ENCODE assay signal across 8 cellular contexts in the genomic region with DNA sequence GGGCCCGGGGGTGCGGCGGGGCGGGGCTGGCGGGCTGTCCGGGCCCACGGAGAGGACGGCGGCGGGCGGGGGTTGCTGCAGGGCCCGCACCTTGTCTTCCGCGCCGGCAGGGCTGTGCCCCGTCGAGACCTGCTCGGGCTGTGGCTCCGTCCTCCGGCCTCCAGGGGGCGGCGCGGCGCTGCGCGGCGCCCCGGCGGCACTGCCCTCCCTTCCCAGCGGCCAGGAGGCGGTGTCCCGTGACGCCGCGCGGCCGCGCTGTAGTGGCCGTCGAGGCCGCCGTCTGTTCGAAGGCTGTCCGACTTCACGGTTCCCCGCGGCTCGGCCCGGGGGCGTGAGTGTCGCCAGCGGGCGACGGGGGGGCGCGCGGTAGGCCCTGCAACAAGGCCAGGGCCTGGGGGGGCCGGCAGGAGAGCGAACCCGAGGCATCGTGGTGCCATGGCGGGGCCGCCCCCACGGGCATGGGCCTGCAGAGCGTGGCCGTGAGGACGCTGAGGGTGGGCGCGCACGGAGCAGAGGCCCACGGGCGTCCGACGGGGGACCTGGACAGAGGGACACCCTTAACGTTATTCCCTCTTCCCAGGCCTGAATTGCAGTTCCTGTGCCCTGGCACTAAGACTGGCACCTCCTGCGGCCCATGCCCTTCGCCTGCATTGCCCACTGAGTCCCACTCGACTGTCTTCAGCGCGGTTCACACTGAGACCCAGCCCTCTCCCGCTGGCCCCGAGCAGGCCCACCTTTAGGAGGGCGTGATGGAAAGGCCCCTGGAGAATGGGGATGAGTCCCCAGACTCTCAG. TPM values are rescaled to one million over a fixed set of nuclear protein-coding genes. Genes with fewer than 3 reads are reported as not detected.
DNase-seq lines count a peak whose midpoint lies in the region; ATAC-seq and TF ChIP-seq lines count a peak whose summit lies in the region.

A gene with protein sequence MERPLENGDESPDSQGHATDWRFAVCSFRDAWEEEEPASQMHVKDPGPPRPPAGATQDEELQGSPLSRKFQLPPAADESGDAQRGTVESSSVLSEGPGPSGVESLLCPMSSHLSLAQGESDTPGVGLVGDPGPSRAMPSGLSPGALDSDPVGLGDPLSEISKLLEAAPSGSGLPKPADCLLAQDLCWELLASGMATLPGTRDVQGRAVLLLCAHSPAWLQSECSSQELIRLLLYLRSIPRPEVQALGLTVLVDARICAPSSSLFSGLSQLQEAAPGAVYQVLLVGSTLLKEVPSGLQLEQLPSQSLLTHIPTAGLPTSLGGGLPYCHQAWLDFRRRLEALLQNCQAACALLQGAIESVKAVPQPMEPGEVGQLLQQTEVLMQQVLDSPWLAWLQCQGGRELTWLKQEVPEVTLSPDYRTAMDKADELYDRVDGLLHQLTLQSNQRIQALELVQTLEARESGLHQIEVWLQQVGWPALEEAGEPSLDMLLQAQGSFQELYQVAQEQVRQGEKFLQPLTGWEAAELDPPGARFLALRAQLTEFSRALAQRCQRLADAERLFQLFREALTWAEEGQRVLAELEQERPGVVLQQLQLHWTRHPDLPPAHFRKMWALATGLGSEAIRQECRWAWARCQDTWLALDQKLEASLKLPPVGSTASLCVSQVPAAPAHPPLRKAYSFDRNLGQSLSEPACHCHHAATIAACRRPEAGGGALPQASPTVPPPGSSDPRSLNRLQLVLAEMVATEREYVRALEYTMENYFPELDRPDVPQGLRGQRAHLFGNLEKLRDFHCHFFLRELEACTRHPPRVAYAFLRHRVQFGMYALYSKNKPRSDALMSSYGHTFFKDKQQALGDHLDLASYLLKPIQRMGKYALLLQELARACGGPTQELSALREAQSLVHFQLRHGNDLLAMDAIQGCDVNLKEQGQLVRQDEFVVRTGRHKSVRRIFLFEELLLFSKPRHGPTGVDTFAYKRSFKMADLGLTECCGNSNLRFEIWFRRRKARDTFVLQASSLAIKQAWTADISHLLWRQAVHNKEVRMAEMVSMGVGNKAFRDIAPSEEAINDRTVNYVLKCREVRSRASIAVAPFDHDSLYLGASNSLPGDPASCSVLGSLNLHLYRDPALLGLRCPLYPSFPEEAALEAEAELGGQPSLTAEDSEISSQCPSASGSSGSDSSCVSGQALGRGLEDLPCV (plus strand): TSS at position 237 of the 794 bp plus-strand sequence. CDS start 513 bp downstream, at position 750.

- peak; percentile 63 to 86 for DNase-seq in NCI-H524 (lab: John Stamatoyannopoulos, UW)
- no peak for DNase-seq in NCI-H524 treated with DMSO at 0.1 percent for 48 hours (lab: John Stamatoyannopoulos, UW)
- DNase-seq in NCI-H226, result peak; percentile 80
- DNase-seq in activated CD4-positive, alpha-beta T cell treated with anti-CD3 and anti-CD28 coated beads for 24 hours (ENCODE audit: low read depth in 2 of 2), result peak; percentile 70 to 74
- peak; percentile 86 for DNase-seq in dermis blood vessel endothelial cell
- peak; percentile 47 to 73 (median 68) for DNase-seq in stimulated activated CD4-positive, alpha-beta T cell treated with anti-CD3 and anti-CD28 coated beads, TNF-alpha, amount 100 ng/mL, for 1 hour (ENCODE audit: low read depth in 3 of 3, low spot score in 1 of 3)

- peak; percentile 60 for ATAC-seq in HG03039 (IDR thresholded peaks at IDR 0.05; ENCODE audit: unreplicated experiment)

- no peaks in the 10 kb centered on the region for H3K36me3 ChIP-seq in liver (ENCODE audit: control insufficient read depth in 4 of 4, insufficient read depth in 3 of 4, low read depth in 1 of 4, low read length in 3 of 4)

- no peaks in the 10 kb centered on the region for H3K4me1 ChIP-seq in liver (ENCODE audit: control insufficient read depth in 4 of 4, insufficient read depth in 4 of 4, low read length in 3 of 4)

- H3K4me3 ChIP-seq in liver (ENCODE audit: low read depth in 1 of 3, low read length in 3 of 3), result peak within 1 kb of the TSS in 2 of 3 donors; percentile 26 to 55

- peak in 1 of 2 donors; percentile 40 for TF ChIP-seq RAD21 in liver (IDR thresholded peaks at IDR 0.05)

- TF ChIP-seq CTCF in liver (IDR thresholded peaks at IDR 0.05; ENCODE audit: low read depth, low read length, missing input control), result peak; percentile 52

- H3K27me3 ChIP-seq in liver (ENCODE audit: control insufficient read depth in 4 of 4, insufficient read depth in 4 of 4, low read length in 3 of 4), result no peaks in the 10 kb centered on the region

- WGBS in liver, result 32% methylated on average over 83 of the region's 83 CpGs

- H3K9ac ChIP-seq in liver (ENCODE audit: low read depth in 1 of 2, low read length in 2 of 2), result no peak within 1 kb of the TSS

- H3K27ac ChIP-seq in liver (ENCODE audit: low read depth in 1 of 2, low read length in 2 of 2), result no peak within 1 kb of the TSS

- H3K9me3 ChIP-seq in liver (ENCODE audit: control insufficient read depth in 4 of 4, low read length in 3 of 4), result no peaks in the 10 kb centered on the region

TF ChIP-seq in liver, 16 proteins besides CTCF, POLR2A, EP300 and RAD21:
- TF ChIP-seq GABPA (IDR thresholded peaks at IDR 0.05 in 1 of 2, conservative IDR thresholded peaks at IDR 0.05 in 1 of 2), result no peak

RNA-seq across cellular contexts. Expression of the gene that starts here (rescaled TPM):
- total RNA-seq in dermis blood vessel endothelial cell (10.0 and 16.5 TPM in 2 replicates), liver (1 to 10 TPM; 1.1 to 2.6 TPM)
- polyA plus RNA-seq in liver, result under 1 TPM; 0.21 to 0.28 TPM
